Comparison of ENCODE assay signal across 21 cellular contexts in the genomic region with DNA sequence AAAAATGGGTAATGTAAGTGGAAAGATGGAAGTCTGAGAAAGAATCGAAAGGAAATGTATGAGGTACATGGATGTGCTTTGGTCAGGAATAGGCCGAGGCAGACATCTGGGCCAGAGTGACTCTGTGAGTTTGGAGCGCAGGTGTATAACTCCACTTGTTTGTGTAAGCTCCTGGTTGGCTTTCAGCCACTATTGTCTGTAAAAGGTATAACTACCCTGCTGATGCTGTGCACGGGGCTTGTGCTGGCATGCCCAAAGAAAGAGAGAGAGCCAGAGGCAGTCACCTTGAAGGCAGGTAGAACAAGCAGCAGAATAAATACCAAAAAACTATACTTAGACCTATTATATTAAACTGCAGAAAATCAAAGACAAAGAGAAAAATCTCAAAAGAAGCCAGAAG. TPM values are rescaled to one million over a fixed set of nuclear protein-coding genes. Genes with fewer than 3 reads are reported as not detected.
"Had no signal": no experiment of that assay in that cellular context is flagged by ENCODE, and none has a peak within 500 bp of the region (broad histone marks: within the 10 kb centered on the region; RNA-seq: fewer than 3 reads in every experiment).

No MANE protein-coding gene starts in this region.

- H3K27me3 ChIP-seq: esophagus squamous epithelium, left lung, transverse colon had no signal

- H3K36me3 Mint-ChIP-seq: stimulated activated naive B cell treated with anti-CD40 and anti-IgM and Interleukin-4, amounts not matched to agents 10 μg/mL and 1 μg/mL and 100 μg/mL, for 72 hours had no signal

- H3K36me3 ChIP-seq: esophagus squamous epithelium, heart left ventricle, left lung, transverse colon had no signal

- ATAC-seq: heart left ventricle; left lung; psoas muscle; sciatic nerve; stimulated activated naive B cell treated with anti-CD40 and anti-IgM and Interleukin-4, amounts not matched to agents 10 μg/mL and 1 μg/mL and 100 μg/mL, for 72 hours had no signal

- H3K9me3 ChIP-seq: esophagus squamous epithelium, heart left ventricle, left lung, psoas muscle, transverse colon had no signal

- H3K27ac Mint-ChIP-seq: activated CD4-positive, alpha-beta memory T cell treated with anti-CD3 and anti-CD28 coated beads, Interleukin-2, amount 10 ng/mL, durations not matched to agents 7 days and 5 days; activated naive CD8-positive, alpha-beta T cell treated with anti-CD3 and anti-CD28 coated beads, Interleukin-2, amount 10 ng/mL, durations not matched to agents 7 days and 5 days; nephron progenitor cell; stimulated activated naive B cell treated with anti-CD40 and anti-IgM and Interleukin-4, amounts not matched to agents 10 μg/mL and 1 μg/mL and 100 μg/mL, for 72 hours had no signal

- DNase-seq: activated CD4-positive, alpha-beta memory T cell treated with anti-CD3 and anti-CD28 coated beads, Interleukin-2, amount 10 ng/mL, durations not matched to agents 7 days and 5 days; activated gamma-delta T cell treated with Interleukin-2 at 50 U/mL for 16 hours; activated naive CD8-positive, alpha-beta T cell treated with anti-CD3 and anti-CD28 coated beads, Interleukin-2, amount 10 ng/mL, durations not matched to agents 7 days and 5 days; activated T-cell treated with anti-CD3 and anti-CD28 coated beads, Interleukin-2, amount 50 U/mL, for 48 hours; anterior cingulate cortex; esophagus squamous epithelium; foreskin fibroblast; heart left ventricle; islet precursor cell; left lung; mesenchymal stem cell; nephron progenitor cell; psoas muscle; stimulated activated CD4-positive, alpha-beta T cell treated with anti-CD3 and anti-CD28 coated beads, Interleukin-2, amount 100 ng/mL, for 24 hours; stimulated activated naive B cell treated with anti-CD40 and anti-IgM and Interleukin-4, amounts not matched to agents 10 μg/mL and 1 μg/mL and 100 μg/mL, for 72 hours; substantia nigra; transverse colon had no signal

- H3K27ac ChIP-seq: esophagus squamous epithelium, heart left ventricle, left lung, psoas muscle, transverse colon, VCaP had no signal

- H3K4me1 ChIP-seq: esophagus squamous epithelium, heart left ventricle, left lung, psoas muscle, transverse colon had no signal

- H3K9me3 Mint-ChIP-seq: nephron progenitor cell had no signal

- H3K27me3 Mint-ChIP-seq: activated CD4-positive, alpha-beta memory T cell treated with anti-CD3 and anti-CD28 coated beads, Interleukin-2, amount 10 ng/mL, durations not matched to agents 7 days and 5 days; activated naive CD8-positive, alpha-beta T cell treated with anti-CD3 and anti-CD28 coated beads, Interleukin-2, amount 10 ng/mL, durations not matched to agents 7 days and 5 days; stimulated activated naive B cell treated with anti-CD40 and anti-IgM and Interleukin-4, amounts not matched to agents 10 μg/mL and 1 μg/mL and 100 μg/mL, for 72 hours had no signal

- H3K4me3 Mint-ChIP-seq: activated CD4-positive, alpha-beta memory T cell treated with anti-CD3 and anti-CD28 coated beads, Interleukin-2, amount 10 ng/mL, durations not matched to agents 7 days and 5 days; activated naive CD8-positive, alpha-beta T cell treated with anti-CD3 and anti-CD28 coated beads, Interleukin-2, amount 10 ng/mL, durations not matched to agents 7 days and 5 days; nephron progenitor cell; stimulated activated naive B cell treated with anti-CD40 and anti-IgM and Interleukin-4, amounts not matched to agents 10 μg/mL and 1 μg/mL and 100 μg/mL, for 72 hours had no signal

- H3K4me3 ChIP-seq: esophagus squamous epithelium, heart left ventricle, left lung, psoas muscle, transverse colon had no signal

- H3K4me1 Mint-ChIP-seq: activated CD4-positive, alpha-beta memory T cell treated with anti-CD3 and anti-CD28 coated beads, Interleukin-2, amount 10 ng/mL, durations not matched to agents 7 days and 5 days; activated naive CD8-positive, alpha-beta T cell treated with anti-CD3 and anti-CD28 coated beads, Interleukin-2, amount 10 ng/mL, durations not matched to agents 7 days and 5 days had no signal

RNA-seq across cellular contexts. Expression of a gene that starts 32.7 kb away (rescaled TPM):
- total RNA-seq: dermis microvascular lymphatic vessel endothelial cell, osteoblast had no signal
